In genomic region chr22:20750461-20751184, GRCh38 we compare ENCODE assay signal across 8 cellular contexts. TPM values are rescaled to one million over a fixed set of nuclear protein-coding genes. Genes with fewer than 3 reads are reported as not detected.
DNase-seq lines count a peak whose midpoint lies in the region; ATAC-seq and TF ChIP-seq lines count a peak whose summit lies in the region.

No MANE protein-coding gene starts in this region.

- H3K27me3 ChIP-seq in RWPE2 (ENCODE audit: insufficient read depth, poor library complexity, severe bottlenecking): no peaks in the 10 kb centered on the region
- H3K27me3 ChIP-seq in tibial artery: no peaks in the 10 kb centered on the region

- H3K36me3 Mint-ChIP-seq in memory B cell: peaks cover 13% of the 10 kb centered on the region

- H3K4me1 Mint-ChIP-seq in memory B cell: peaks cover 34% of the 10 kb centered on the region

- no peak overlapping the region for H3K4me3 Mint-ChIP-seq in memory B cell

- H3K9me3 Mint-ChIP-seq in memory B cell: no peaks in the 10 kb centered on the region

- H3K9me3 ChIP-seq in RWPE2 (ENCODE audit: severe bottlenecking) (no peaks in the 10 kb centered on the region), tibial artery (no peaks in the 10 kb centered on the region)

- intact Hi-C loops in tibial artery (cut with DNase I; ENCODE audit: low total_unique reads): no loop called here

- H3K4me3 ChIP-seq in RWPE2 (ENCODE audit: severe bottlenecking) (no peak overlapping the region), tibial artery (no peak overlapping the region)

- ATAC-seq in HG02938 (IDR thresholded peaks at IDR 0.05; ENCODE audit: unreplicated experiment) (peak; percentile 50), RWPE2 (ENCODE audit: low read depth) (peak; percentile 96), memory B cell (ENCODE audit: low read depth) (peak; percentile 26), HG03045 (IDR thresholded peaks at IDR 0.05; ENCODE audit: unreplicated experiment) (no peak), HG02840 (IDR thresholded peaks at IDR 0.05; ENCODE audit: low FRiP score, unreplicated experiment) (no peak)

- in situ Hi-C loops in Caki2 (cut with HindIII; ENCODE audit: low pct_unique_long_range_greater_than_20kb, low sequenced_read_pairs): no loop called here

- H3K27me3 Mint-ChIP-seq in memory B cell: no peaks in the 10 kb centered on the region

- no peaks in the 10 kb centered on the region for H3K4me1 ChIP-seq in RWPE2 (ENCODE audit: insufficient read depth, poor library complexity, severe bottlenecking)
- H3K4me1 ChIP-seq in tibial artery: peaks cover 0 to 9% (median 0%) of the 10 kb centered on the region in 4 donors

- H3K27ac Mint-ChIP-seq in memory B cell: peak overlapping the region; percentile 89

- H3K36me3 ChIP-seq in RWPE2 (ENCODE audit: low read depth) (peaks cover 12% of the 10 kb centered on the region), tibial artery (peaks cover 30 to 81% (median 69%) of the 10 kb centered on the region in 3 donors)

- TF ChIP-seq CTCF in RWPE2 (IDR thresholded peaks at IDR 0.05; ENCODE audit: poor library complexity, severe bottlenecking): no peak
- TF ChIP-seq CTCF in tibial artery (IDR thresholded peaks at IDR 0.05): no peak

- DNase-seq in Caki2 (ENCODE audit: low read depth) (peak; percentile 62), RWPE2 (ENCODE audit: low spot score) (no peak), memory B cell (ENCODE audit: low spot score in 2 of 2) (no peak), tibial artery (peak; percentile 71 to 74)

- H3K27ac ChIP-seq in RWPE2 (ENCODE audit: poor library complexity, severe bottlenecking): no peak overlapping the region
- peak overlapping the region; percentile 79 for H3K27ac ChIP-seq in cingulate gyrus (ENCODE audit: low read depth, low read length)
- no peak overlapping the region for H3K27ac ChIP-seq in tibial artery

RNA-seq across cellular contexts. Expression of gene SERPIND1, which starts 23.3 kb away (rescaled TPM):
- not detected in 2 replicates for total RNA-seq in Caki2 (2014; rRNA removed; shearing (Covaris generic); ENCODE audit: low replicate concordance)

Comparison
In these comparisons a context has a peak if more than half of its experiments do, and no peak if none do; other contexts are left out.
1. DNase-seq: peak in Caki2 (single experiment) and tibial artery (2 of 2); none in RWPE2 (single experiment) and memory B cell (0 of 2).
2. ATAC-seq: peak in HG02938 (single experiment), RWPE2 (single experiment) and memory B cell (single experiment); none in HG03045 (single experiment) and HG02840 (single experiment).